Comparison of ENCODE assay signal across 8 cellular contexts in the genomic region with DNA sequence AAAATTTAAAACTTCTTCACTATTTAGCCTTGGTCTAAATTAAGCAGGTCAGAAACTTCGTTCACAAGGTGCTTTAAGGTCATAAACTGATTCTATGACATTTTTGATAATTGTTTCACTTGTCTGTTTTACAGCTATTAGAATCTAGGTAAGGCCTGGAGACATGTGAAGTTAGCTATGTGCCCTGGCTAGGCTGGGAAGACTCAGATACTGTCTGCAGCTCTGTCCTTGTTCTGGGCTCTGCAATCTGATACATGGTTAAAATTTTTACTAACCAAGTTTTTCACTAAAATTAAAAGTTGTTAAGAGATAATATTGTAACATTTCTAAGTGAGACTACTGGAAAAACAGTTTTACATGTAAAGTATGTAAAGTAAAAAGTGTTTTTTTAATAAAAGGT.
"Had no signal": no experiment of that assay in that cellular context is flagged by ENCODE, and none has a peak within 500 bp of the region (broad histone marks: within the 10 kb centered on the region; RNA-seq: fewer than 3 reads in every experiment).

No MANE protein-coding gene starts in this region.

- DNase-seq: GDM1, GF-D8 had no signal

- FAIRE-seq: G401.6, GM12878, GM12891, GM12892, GM18507, GM19239 had no signal

- H3K4me3 ChIP-seq: GM12878 had no signal

- ATAC-seq: GM12878 had no signal
